ENCODE assay signal across 2 cellular contexts in genomic region chr6:5086294-5086890, GRCh38.
TF ChIP-seq lines count a peak whose summit lies in the region.

No MANE protein-coding gene starts in this region.

TF ChIP-seq in SK-N-SH, 30 proteins besides CTCF, POLR2A, EP300 and RAD21 (continued from another document):
- no peak for TF ChIP-seq PBX3 (IDR thresholded peaks at IDR 0.05)
- TF ChIP-seq GABPA (IDR thresholded peaks at IDR 0.05; ENCODE audit: low read depth), result no peak
- TF ChIP-seq MEF2A (IDR thresholded peaks at IDR 0.05; ENCODE audit: borderline replicate concordance, low read depth), result no peak
TF ChIP-seq in SK-N-SH: peak in this region for 0.

TF ChIP-seq in SK-N-SH treated with all-trans-retinoic acid at 6 μM for 48 hours, 23 proteins besides CTCF, POLR2A, EP300 and RAD21 (continued from another document):
- no peak for TF ChIP-seq POU6F1 (CRISPR knock-in tag; IDR thresholded peaks at IDR 0.05; ENCODE audit: borderline replicate concordance, low read depth)
- no peak for TF ChIP-seq TCF4 (CRISPR knock-in tag; IDR thresholded peaks at IDR 0.05; ENCODE audit: borderline replicate concordance)
- no peak for TF ChIP-seq ESRRG (CRISPR knock-in tag; IDR thresholded peaks at IDR 0.05)
- TF ChIP-seq PPARA (CRISPR knock-in tag; IDR thresholded peaks at IDR 0.05; ENCODE audit: borderline replicate concordance), result no peak
